In the genomic region with DNA sequence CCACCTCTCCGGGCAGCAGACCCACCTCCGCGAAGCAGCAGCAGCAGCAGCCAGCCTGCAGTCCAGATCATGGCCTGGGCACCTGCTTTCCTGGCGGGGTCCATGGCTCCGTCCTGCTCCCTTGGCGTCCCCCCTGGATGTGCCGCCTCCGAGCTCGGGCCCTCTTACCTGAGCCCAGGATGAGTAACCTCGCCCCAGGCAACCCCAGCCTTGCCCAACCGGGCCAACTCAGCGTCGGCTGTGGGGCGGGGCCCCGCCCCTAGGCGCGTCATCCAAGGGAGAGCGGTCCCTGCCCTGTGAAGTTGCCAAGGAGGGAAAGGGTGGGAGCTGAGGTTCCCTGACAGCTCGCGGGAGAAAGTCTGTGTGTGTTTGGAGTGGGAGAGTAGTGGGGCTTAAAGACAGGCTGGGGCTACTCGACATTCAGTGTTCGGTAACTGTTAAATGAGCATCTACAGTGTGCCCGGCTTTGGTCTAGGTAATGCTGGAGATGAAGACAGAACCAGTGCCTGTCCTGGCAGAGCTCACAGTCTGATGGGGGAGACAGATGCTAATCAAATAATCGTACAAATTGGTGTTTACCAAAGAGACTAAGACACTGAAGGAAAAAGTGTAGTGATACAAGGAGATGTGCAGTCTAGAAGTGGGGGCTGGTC, we compare ENCODE assay signal across 8 cellular contexts. TPM values are rescaled to one million over a fixed set of nuclear protein-coding genes. Genes with fewer than 3 reads are reported as not detected.
A peak's percentile ranks its signal among the peaks of the same experiment; 100 is the strongest.
DNase-seq lines count a peak whose midpoint lies in the region; ATAC-seq, FAIRE-seq and TF ChIP-seq lines count a peak whose summit lies in the region.

Gene LYPD3, minus strand, starts transcription at position 141 of the 653 bp plus-strand sequence. Its CDS starts 37 bp downstream, at position 104.

- H3K36me3 Mint-ChIP-seq in activated T-helper 17 cell treated with anti-CD3 and anti-CD28 coated beads, Interleukin-2, amount 50 U/mL, for 72 hours (ENCODE audit: low read depth), result no peaks in the 10 kb centered on the region

- peak within 1 kb of the TSS; percentile 64 for H3K27ac Mint-ChIP-seq in activated T-helper 17 cell treated with anti-CD3 and anti-CD28 coated beads, Interleukin-2, amount 50 U/mL, for 72 hours

- peak within 1 kb of the TSS; percentile 93; the same call in 1 of the 2 replicates for H3K4me3 ChIP-seq in iPS-18c (ENCODE audit: insufficient read depth, low read depth, low read length)
- H3K4me3 ChIP-seq in stomach smooth muscle (ENCODE audit: low read length in 2 of 2), result peak within 1 kb of the TSS; percentile 92 to 94

- H3K9ac ChIP-seq in stomach smooth muscle (ENCODE audit: low read length in 2 of 2), result peak within 1 kb of the TSS in 1 of 2 donors; percentile 79

- no peaks in the 10 kb centered on the region for H3K36me3 ChIP-seq in stomach smooth muscle (ENCODE audit: control insufficient read depth in 2 of 2, insufficient read depth in 2 of 2, low read length in 2 of 2)

- peaks cover 16% of the 10 kb centered on the region for H3K4me1 ChIP-seq in stomach smooth muscle (ENCODE audit: control insufficient read depth, insufficient read depth, low read length)

- no peaks in the 10 kb centered on the region for H3K27me3 Mint-ChIP-seq in activated T-helper 17 cell treated with anti-CD3 and anti-CD28 coated beads, Interleukin-2, amount 50 U/mL, for 72 hours

- no peaks in the 10 kb centered on the region for H3K9me3 Mint-ChIP-seq in activated T-helper 17 cell treated with anti-CD3 and anti-CD28 coated beads, Interleukin-2, amount 50 U/mL, for 72 hours

- H3K4me1 Mint-ChIP-seq in activated T-helper 17 cell treated with anti-CD3 and anti-CD28 coated beads, Interleukin-2, amount 50 U/mL, for 72 hours, result peaks cover 38% of the 10 kb centered on the region

- ATAC-seq in activated T-helper 17 cell treated with anti-CD3 and anti-CD28 coated beads, Interleukin-2, amount 50 U/mL, for 72 hours (replicated peaks), result no peak
- ATAC-seq in HG02759 (IDR thresholded peaks at IDR 0.05; ENCODE audit: unreplicated experiment), result no peak

- no peaks in the 10 kb centered on the region for H3K27me3 ChIP-seq in stomach smooth muscle (ENCODE audit: control insufficient read depth in 1 of 2, insufficient read depth in 2 of 2, low read length in 2 of 2)

- DNase-seq in SIG-M5 treated with dmso at 0.1 percent for 504 hours (lab: John Stamatoyannopoulos, UW; ENCODE audit: unreplicated experiment) (peak; percentile 44), SIG-M5 (lab: John Stamatoyannopoulos, UW) (no peak), GM12891 (ENCODE audit: insufficient read length, low spot score) (no peak), NCI-H1694 treated with DMSO at 0.1 percent for 48 hours (lab: John Stamatoyannopoulos, UW) (no peak)

- no peaks in the 10 kb centered on the region for H3K9me3 ChIP-seq in iPS-18c (ENCODE audit: control insufficient read depth, insufficient read depth, low read length)
- H3K9me3 ChIP-seq in stomach smooth muscle (ENCODE audit: control insufficient read depth in 2 of 2, low read length in 2 of 2), result no peaks in the 10 kb centered on the region

- H3K27ac ChIP-seq in stomach smooth muscle (ENCODE audit: low read length), result peak within 1 kb of the TSS; percentile 87

- peak within 1 kb of the TSS; percentile 82 for H3K4me3 Mint-ChIP-seq in activated T-helper 17 cell treated with anti-CD3 and anti-CD28 coated beads, Interleukin-2, amount 50 U/mL, for 72 hours

- FAIRE-seq in GM12891 (lab: Jason Lieb, UNC), result no peak

- no peak for TF ChIP-seq POLR2A in GM12891 (IDR thresholded peaks at IDR 0.05; ENCODE audit: low read depth, low read length)

TF ChIP-seq in GM12891, 5 proteins besides CTCF, POLR2A, EP300 and RAD21:
- TF ChIP-seq PAX5 (IDR thresholded peaks at IDR 0.05; ENCODE audit: insufficient read depth, low read length, severe bottlenecking) (no peak), SPI1 (IDR thresholded peaks at IDR 0.05; ENCODE audit: low read depth, low read length) (no peak), POLR2AphosphoS5 (IDR thresholded peaks at IDR 0.05; ENCODE audit: low read depth, low read length) (no peak), POU2F2 (IDR thresholded peaks at IDR 0.05; ENCODE audit: low read depth, low read length) (no peak), TAF1 (IDR thresholded peaks at IDR 0.05; ENCODE audit: low read depth, low read length) (no peak)

RNA-seq across cellular contexts. Expression of gene LYPD3, which starts in this region (rescaled TPM):
- 1 to 10 TPM; 1.0 to 3.0 TPM for total RNA-seq in activated T-helper 17 cell treated with anti-CD3 and anti-CD28 coated beads, Interleukin-2, amount 50 U/mL, for 72 hours
- polyA plus RNA-seq in GM12891 (2012; ENCODE audit: low read depth, missing spikeins), result 0.87 TPM
